In the genomic region with DNA sequence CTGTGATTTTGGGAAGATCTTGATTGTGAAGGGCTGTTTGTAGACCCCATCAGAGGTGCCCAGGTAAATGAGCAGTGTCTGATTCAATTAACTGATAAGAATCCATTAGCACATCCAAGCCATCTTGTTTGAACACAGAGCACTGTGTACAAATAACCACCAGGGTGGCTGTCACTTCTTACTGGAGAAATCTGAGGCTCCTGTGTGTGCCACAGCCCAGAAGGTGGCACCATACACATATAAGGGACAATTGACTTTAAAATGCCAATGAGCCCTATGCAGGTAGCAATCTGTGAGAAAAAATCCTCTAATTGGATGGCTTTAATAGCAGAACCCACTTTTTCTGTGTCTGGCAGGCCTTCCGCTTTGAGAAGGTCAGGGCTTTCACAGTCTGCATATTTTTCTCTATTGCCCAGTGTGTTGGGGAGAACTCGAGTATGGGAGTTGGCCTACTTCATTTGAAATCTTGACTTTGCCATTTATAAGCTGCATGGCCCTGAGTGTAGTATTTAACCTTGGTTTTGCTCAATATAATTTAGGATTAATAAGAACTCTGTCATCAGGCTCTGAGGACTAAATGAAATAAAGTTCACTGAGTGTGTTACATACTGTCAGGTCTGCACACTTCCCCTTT, we compare ENCODE assay signal across 8 cellular contexts.
DNase-seq lines count a peak whose midpoint lies in the region; ATAC-seq and TF ChIP-seq lines count a peak whose summit lies in the region.

No MANE protein-coding gene starts in this region.

- H3K4me3 ChIP-seq in Jurkat, Clone E6-1 (ENCODE audit: low read length): no peak overlapping the region
- no peak overlapping the region for H3K4me3 ChIP-seq in brain microvascular endothelial cell (ENCODE audit: low read depth, low read length)

- DNase-seq in NOMO-1 treated with DMSO at 0.1 percent for 48 hours (lab: John Stamatoyannopoulos, UW; ENCODE audit: unreplicated experiment) (peak; percentile 25), NOMO-1 treated with dmso at 0.1 percent for 144 hours (lab: John Stamatoyannopoulos, UW; ENCODE audit: unreplicated experiment) (no peak), brain microvascular endothelial cell (no peak), retina (peak; percentile 48), NCI-H1048 (lab: John Stamatoyannopoulos, UW) (no peak)
- peak; percentile 59 for DNase-seq in Jurkat, Clone E6-1 (ENCODE audit: low read depth, low spot score)

- no peaks in the 10 kb centered on the region for H3K36me3 ChIP-seq in brain microvascular endothelial cell (replicated peaks)

- no peaks in the 10 kb centered on the region for H3K27me3 ChIP-seq in brain microvascular endothelial cell (replicated peaks)

- no peak overlapping the region for H3K27ac ChIP-seq in brain microvascular endothelial cell

- TF ChIP-seq CTCF in brain microvascular endothelial cell (IDR thresholded peaks at IDR 0.05; ENCODE audit: low read depth, low read length, missing control alignments): peak; percentile 50

- in situ Hi-C loops in brain microvascular endothelial cell (cut with HindIII; ENCODE audit: low pct_ligation_motif_present, low sequenced_read_pairs): no loop called here

- ATAC-seq in HG03457 (IDR thresholded peaks at IDR 0.05; ENCODE audit: unreplicated experiment): no peak
- ATAC-seq in GM21447 (IDR thresholded peaks at IDR 0.05; ENCODE audit: unreplicated experiment): no peak

Comparison
In these comparisons a context has a peak if more than half of its experiments do, and no peak if none do; other contexts are left out.
1. DNase-seq: peak in NOMO-1 treated with DMSO at 0.1 percent for 48 hours (single experiment), Jurkat, Clone E6-1 (single experiment) and retina (single experiment); none in NOMO-1 treated with dmso at 0.1 percent for 144 hours (single experiment), brain microvascular endothelial cell (single experiment) and NCI-H1048 (single experiment).